13 cellular contexts compared by ENCODE assay signal in the genomic region with DNA sequence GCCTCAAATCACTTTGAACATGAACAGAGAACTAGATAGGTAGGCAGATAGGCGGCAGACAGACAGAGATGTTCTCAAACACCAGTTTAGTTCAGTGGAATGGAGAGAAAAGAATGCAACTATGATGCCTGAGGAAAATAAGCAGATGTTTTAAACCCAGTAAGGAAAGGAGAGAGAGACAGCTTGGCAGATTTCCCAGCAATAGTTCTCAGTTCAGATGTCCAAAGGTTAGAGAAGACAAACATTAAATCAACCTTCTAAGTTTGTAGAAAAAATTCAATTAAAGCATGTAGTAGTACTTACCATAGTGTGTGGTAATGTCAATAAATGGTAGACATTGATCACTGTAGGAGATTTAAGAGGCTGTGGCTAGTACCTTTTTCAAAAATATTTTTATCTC.
DNase-seq lines count a peak whose midpoint lies in the region; ATAC-seq and TF ChIP-seq lines count a peak whose summit lies in the region.
"Had no signal": no experiment of that assay in that cellular context is flagged by ENCODE, and none has a peak within 500 bp of the region (broad histone marks: within the 10 kb centered on the region; RNA-seq: fewer than 3 reads in every experiment).

No MANE protein-coding gene starts in this region.

- H3K79me2 ChIP-seq in hepatocyte = no peaks in the 10 kb centered on the region

- H3K4me2 ChIP-seq in hepatocyte = peak overlapping the region; percentile 34

- ATAC-seq in gastrocnemius medialis = no peak
- ATAC-seq in HG03159 (IDR thresholded peaks at IDR 0.05; ENCODE audit: unreplicated experiment) = no peak
- ATAC-seq: naive thymus-derived CD4-positive, alpha-beta T cell had no signal

- CTCF ChIA-PET in activated CD4-positive, alpha-beta T cell treated with anti-CD3 and anti-CD28 coated beads, Interleukin-2, amount 10 ng/mL, durations not matched to agents 7 days and 5 days (lab: Charles Lee) = interaction anchor here (0.7 kb wide), 1 partner anchor 206 kb away, joined by 3 read pairs; no protein-coding TSS in a partner anchor

- H3K36me3 Mint-ChIP-seq in HFFc6 (ENCODE audit: low read depth) = 0 out of 2 replicates have a peak, but pooled peaks cover 5% of the 10 kb centered on the region
- H3K36me3 Mint-ChIP-seq in activated CD4-positive, alpha-beta T cell treated with anti-CD3 and anti-CD28 coated beads, Interleukin-2, amount 10 ng/mL, durations not matched to agents 7 days and 5 days (ENCODE audit: low read depth) = no peaks in the 10 kb centered on the region
- H3K36me3 Mint-ChIP-seq: naive thymus-derived CD4-positive, alpha-beta T cell had no signal

- peak overlapping the region; percentile 14 for H3K27ac Mint-ChIP-seq in HFFc6
- no peak overlapping the region for H3K27ac Mint-ChIP-seq in activated CD4-positive, alpha-beta T cell treated with anti-CD3 and anti-CD28 coated beads, Interleukin-2, amount 10 ng/mL, durations not matched to agents 7 days and 5 days
- H3K27ac Mint-ChIP-seq: naive thymus-derived CD4-positive, alpha-beta T cell had no signal

- intact Hi-C loops in gastrocnemius medialis (cut with DNase I; ENCODE audit: low total_unique reads) = loop anchor here (5.0 kb wide), 1 partner anchor 143 kb away; no protein-coding TSS in a partner anchor

- no peaks in the 10 kb centered on the region for H3K36me3 ChIP-seq in hepatocyte (replicated peaks; ENCODE audit: insufficient read depth, low read depth)
- no peaks in the 10 kb centered on the region for H3K36me3 ChIP-seq in gastrocnemius medialis
- H3K36me3 ChIP-seq: adrenal gland had no signal

- H3K4me3 ChIP-seq in hepatocyte (no peak overlapping the region), gastrocnemius medialis (no peak overlapping the region)
- H3K4me3 ChIP-seq: adrenal gland had no signal

- H3K4me1 Mint-ChIP-seq in HFFc6 (ENCODE audit: low read depth) = peaks cover 37% of the 10 kb centered on the region
- no peaks in the 10 kb centered on the region for H3K4me1 Mint-ChIP-seq in activated CD4-positive, alpha-beta T cell treated with anti-CD3 and anti-CD28 coated beads, Interleukin-2, amount 10 ng/mL, durations not matched to agents 7 days and 5 days
- H3K4me1 Mint-ChIP-seq: naive thymus-derived CD4-positive, alpha-beta T cell had no signal

- no peak overlapping the region for H2AFZ ChIP-seq in hepatocyte

- no peaks in the 10 kb centered on the region for H3K9me2 ChIP-seq in hepatocyte (replicated peaks; ENCODE audit: insufficient read depth)

- H3K9me3 ChIP-seq in hepatocyte (ENCODE audit: low read depth) (no peaks in the 10 kb centered on the region), gastrocnemius medialis (no peaks in the 10 kb centered on the region)
- H3K9me3 ChIP-seq: adrenal gland had no signal

- no peaks in the 10 kb centered on the region for H4K20me1 ChIP-seq in hepatocyte (ENCODE audit: insufficient read depth, poor library complexity, severe bottlenecking)

- H3K27me3 ChIP-seq in hepatocyte (no peaks in the 10 kb centered on the region), gastrocnemius medialis (no peaks in the 10 kb centered on the region)
- H3K27me3 ChIP-seq: adrenal gland had no signal

- no peak for TF ChIP-seq POLR2A in gastrocnemius medialis (IDR thresholded peaks at IDR 0.05)

- in situ Hi-C loops in gastrocnemius medialis (cut with MboI; ENCODE audit: low sequenced_read_pairs in 4 of 4) = loop anchor here in 3 of 4 donors (5.0 to 10.0 kb wide), 3 partner anchors 206 to 213 kb away; a partner anchor contains a TSS

- no peak for TF ChIP-seq CTCF in HFFc6 (IDR thresholded peaks at IDR 0.05)
- no peak for TF ChIP-seq CTCF in hepatocyte (IDR thresholded peaks at IDR 0.05; ENCODE audit: poor library complexity)
- no peak for TF ChIP-seq CTCF in gastrocnemius medialis (IDR thresholded peaks at IDR 0.05 in 4 of 5, conservative IDR thresholded peaks at IDR 0.05 in 1 of 5)
- TF ChIP-seq CTCF in GM20000 (IDR thresholded peaks at IDR 0.05; ENCODE audit: extremely low read depth, missing control alignments) = no peak

- H3K27ac ChIP-seq in hepatocyte (peak overlapping the region; percentile 61), gastrocnemius medialis (peak overlapping the region in 1 of 4 donors; percentile 49)
- H3K27ac ChIP-seq: adrenal gland had no signal

- no peaks in the 10 kb centered on the region for H3K9me3 Mint-ChIP-seq in HFFc6
- no peaks in the 10 kb centered on the region for H3K9me3 Mint-ChIP-seq in activated CD4-positive, alpha-beta T cell treated with anti-CD3 and anti-CD28 coated beads, Interleukin-2, amount 10 ng/mL, durations not matched to agents 7 days and 5 days
- H3K9me3 Mint-ChIP-seq: naive thymus-derived CD4-positive, alpha-beta T cell had no signal

- DNase-seq in A172 (ENCODE audit: low spot score) = peak; percentile 34
- DNase-seq in HFFc6 = peak; percentile 71
- peak; percentile 58 for DNase-seq in astrocyte of the hippocampus (ENCODE audit: low read depth, low spot score)
- peak; percentile 49 for DNase-seq in hepatocyte (ENCODE audit: low spot score)
- no peak for DNase-seq in gastrocnemius medialis
- DNase-seq in GM20000 (ENCODE audit: low spot score) = no peak
- no peak for DNase-seq in activated CD4-positive, alpha-beta T cell treated with anti-CD3 and anti-CD28 coated beads, Interleukin-2, amount 10 ng/mL, durations not matched to agents 7 days and 5 days
- DNase-seq: activated CD8-positive, alpha-beta memory T cell treated with anti-CD3 and anti-CD28 coated beads, Interleukin-2, amount 50 U/mL, for 4 hours; adrenal gland; naive thymus-derived CD4-positive, alpha-beta T cell; NCI-H510A; Right ventricle myocardium superior had no signal

- H3K4me3 Mint-ChIP-seq in HFFc6 = no peak overlapping the region
- H3K4me3 Mint-ChIP-seq in activated CD4-positive, alpha-beta T cell treated with anti-CD3 and anti-CD28 coated beads, Interleukin-2, amount 10 ng/mL, durations not matched to agents 7 days and 5 days = no peak overlapping the region
- H3K4me3 Mint-ChIP-seq: naive thymus-derived CD4-positive, alpha-beta T cell had no signal

- 57% methylated on average over 1 of the region's 1 CpG for WGBS in hepatocyte (ENCODE audit: low lambda C conversion rate, missing lambda C conversion rate)

- H3K27me3 Mint-ChIP-seq in HFFc6 (ENCODE audit: insufficient read depth) = no peaks in the 10 kb centered on the region
- peaks cover 8% of the 10 kb centered on the region for H3K27me3 Mint-ChIP-seq in activated CD4-positive, alpha-beta T cell treated with anti-CD3 and anti-CD28 coated beads, Interleukin-2, amount 10 ng/mL, durations not matched to agents 7 days and 5 days

- peaks cover 14% of the 10 kb centered on the region for H3K4me1 ChIP-seq in hepatocyte (ENCODE audit: insufficient read depth)
- peaks cover 5 to 9% of the 10 kb centered on the region in 2 donors for H3K4me1 ChIP-seq in gastrocnemius medialis

- POLR2A ChIA-PET in activated CD4-positive, alpha-beta T cell treated with anti-CD3 and anti-CD28 coated beads, Interleukin-2, amount 10 ng/mL, durations not matched to agents 7 days and 5 days (lab: Charles Lee) = no interaction called here

Comparison
In these comparisons a context has a peak if more than half of its experiments do, and no peak if none do; other contexts are left out.
1. DNase-seq: peak in A172 (single experiment), HFFc6 (single experiment), astrocyte of the hippocampus (single experiment) and hepatocyte (single experiment); none in gastrocnemius medialis (0 of 2), GM20000 (single experiment) and activated CD4-positive, alpha-beta T cell treated with anti-CD3 and anti-CD28 coated beads, Interleukin-2, amount 10 ng/mL, durations not matched to agents 7 days and 5 days (single experiment).